In genomic region chr7:2838873-2839578, GRCh38 we compare ENCODE assay signal across 1 cellular context.
TF ChIP-seq lines count a peak whose summit lies in the region.

No MANE protein-coding gene starts in this region.

TF ChIP-seq in GM12878, 131 proteins besides CTCF, POLR2A, EP300 and RAD21 (continued from another document and continues in another):
- TF ChIP-seq PBX3 (IDR thresholded peaks at IDR 0.05; ENCODE audit: insufficient replicate concordance, low read depth, low read length) = peak; percentile 86
- 0 out of 2 replicates have a peak, but pooled peaks have one; percentile 31 for TF ChIP-seq PAX5 (IDR thresholded peaks at IDR 0.05; ENCODE audit: borderline replicate concordance, low read depth, low read length)
- no peak for TF ChIP-seq ZBED1 (IDR thresholded peaks at IDR 0.05; ENCODE audit: borderline replicate concordance)
- no peak for TF ChIP-seq CREM (IDR thresholded peaks at IDR 0.05; ENCODE audit: low read depth)
- TF ChIP-seq CUX1 (IDR thresholded peaks at IDR 0.05; ENCODE audit: insufficient replicate concordance, low read depth, low read length) = no peak
- TF ChIP-seq CEBPZ (IDR thresholded peaks at IDR 0.05; ENCODE audit: low read depth, low read length) = no peak
- peak; percentile 50 for TF ChIP-seq MLLT1 (IDR thresholded peaks at IDR 0.05)
- TF ChIP-seq MTA3 (IDR thresholded peaks at IDR 0.05; ENCODE audit: borderline replicate concordance, low read length) = no peak
- TF ChIP-seq SMARCA5 (IDR thresholded peaks at IDR 0.05) = no peak
- TF ChIP-seq IRF4 (IDR thresholded peaks at IDR 0.05; ENCODE audit: low read depth, low read length) = 0 out of 2 replicates have a peak, but pooled peaks have one; percentile 19
- TF ChIP-seq NBN (IDR thresholded peaks at IDR 0.05) = peak; percentile 65; the same call in 1 of the 2 replicates
- TF ChIP-seq HSF1 (IDR thresholded peaks at IDR 0.05; ENCODE audit: low read depth, low read length) = no peak
- peak; percentile 95 for TF ChIP-seq PKNOX1 (IDR thresholded peaks at IDR 0.05)
- no peak for TF ChIP-seq ZNF24 (IDR thresholded peaks at IDR 0.05)
- TF ChIP-seq SMC3 (IDR thresholded peaks at IDR 0.05; ENCODE audit: borderline replicate concordance, low read length) = no peak
- TF ChIP-seq PAX8 (IDR thresholded peaks at IDR 0.05) = no peak
- peak; percentile 49; the same call in 1 of the 2 replicates for TF ChIP-seq ATF7 (IDR thresholded peaks at IDR 0.05; ENCODE audit: low read depth)
- TF ChIP-seq RB1 (IDR thresholded peaks at IDR 0.05; ENCODE audit: borderline replicate concordance) = no peak
- TF ChIP-seq DPF2 (IDR thresholded peaks at IDR 0.05) = peak; percentile 33; the same call in 1 of the 2 replicates
- no peak for TF ChIP-seq HDGF (IDR thresholded peaks at IDR 0.05)
- no peak for TF ChIP-seq POU2F2 (IDR thresholded peaks at IDR 0.05; ENCODE audit: borderline replicate concordance, low read depth, low read length)
- TF ChIP-seq SREBF2 (IDR thresholded peaks at IDR 0.05; ENCODE audit: low read length) = no peak
- TF ChIP-seq PML (IDR thresholded peaks at IDR 0.05; ENCODE audit: low read length) = no peak
- peak; percentile 16; the same call in 1 of the 2 replicates for TF ChIP-seq IKZF1 (conservative IDR thresholded peaks at IDR 0.05)
- no peak for TF ChIP-seq BRCA1 (IDR thresholded peaks at IDR 0.05; ENCODE audit: low read depth, low read length)
- no peak for TF ChIP-seq MEF2B (IDR thresholded peaks at IDR 0.05; ENCODE audit: partially characterized antibody, poor library complexity, severe bottlenecking)
- TF ChIP-seq NKRF (conservative IDR thresholded peaks at IDR 0.05) = no peak
- no peak for TF ChIP-seq FOXK2 (IDR thresholded peaks at IDR 0.05)
- TF ChIP-seq E4F1 (IDR thresholded peaks at IDR 0.05; ENCODE audit: borderline replicate concordance, partially characterized antibody) = no peak
- TF ChIP-seq IKZF2 (IDR thresholded peaks at IDR 0.05) = peak; percentile 55 to 64; a peak in 3 of 4 replicates
- TF ChIP-seq NR2C1 (IDR thresholded peaks at IDR 0.05) = no peak
- TF ChIP-seq JUNB (IDR thresholded peaks at IDR 0.05) = no peak
- TF ChIP-seq BMI1 (IDR thresholded peaks at IDR 0.05; ENCODE audit: borderline replicate concordance) = 0 out of 2 replicates have a peak, but pooled peaks have one; percentile 11
- no peak for TF ChIP-seq HDAC6 (IDR thresholded peaks at IDR 0.05; ENCODE audit: unreplicated experiment)
- TF ChIP-seq SPI1 (IDR thresholded peaks at IDR 0.05; ENCODE audit: borderline replicate concordance, insufficient read depth, low read depth, low read length) = peak; percentile 71
- no peak; the same call in 1 of the 2 replicates for TF ChIP-seq IRF5 (IDR thresholded peaks at IDR 0.05; ENCODE audit: borderline replicate concordance)
- peak; percentile 80 for TF ChIP-seq RUNX3 (IDR thresholded peaks at IDR 0.05; ENCODE audit: low read length)
- TF ChIP-seq KLF5 (IDR thresholded peaks at IDR 0.05; ENCODE audit: partially characterized antibody) = no peak
